ENCODE assay signal across 1 cellular context in the genomic region with DNA sequence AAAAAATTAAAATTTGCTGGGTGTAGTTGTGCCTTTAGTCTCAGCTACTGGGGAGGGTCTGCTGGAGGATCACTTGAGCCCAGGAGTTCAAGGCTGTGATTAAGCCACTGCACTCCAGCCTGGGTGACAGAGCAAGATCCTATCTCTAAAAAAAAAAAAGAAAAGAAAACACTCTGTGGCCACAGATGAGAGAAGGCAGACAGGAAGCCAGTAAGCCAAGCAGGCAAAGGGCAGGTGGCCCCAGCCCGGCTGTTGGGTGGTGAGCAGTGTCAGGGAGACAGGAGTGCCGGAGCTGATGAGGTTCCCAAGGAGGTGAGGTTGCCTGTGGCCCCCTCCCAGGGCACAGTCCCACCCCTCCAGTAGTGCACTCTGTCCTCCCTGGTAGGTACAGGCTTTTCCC. TPM values are rescaled to one million over a fixed set of nuclear protein-coding genes. Genes with fewer than 3 reads are reported as not detected.
"Had no signal": no experiment of that assay in that cellular context is flagged by ENCODE, and none has a peak within 500 bp of the region (broad histone marks: within the 10 kb centered on the region; RNA-seq: fewer than 3 reads in every experiment).

No MANE protein-coding gene starts in this region.

RNA-seq across cellular contexts. Expression of a gene that starts 29.7 kb away (rescaled TPM):
- total RNA-seq: naive thymus-derived CD8-positive, alpha-beta T cell had no signal
